In genomic region chr11:125111341-125112234, GRCh38 we compare ENCODE assay signal across 8 cellular contexts. TPM values are rescaled to one million over a fixed set of nuclear protein-coding genes. Genes with fewer than 3 reads are reported as not detected.
A peak's percentile ranks its signal among the peaks of the same experiment; 100 is the strongest.
DNase-seq lines count a peak whose midpoint lies in the region; ATAC-seq and TF ChIP-seq lines count a peak whose summit lies in the region.

Gene TMEM218, minus strand, starts transcription at chr11:125111626. Its CDS starts 9,385 bp downstream, at chr11:125102241.

- no peak for TF ChIP-seq CTCF in GM12864 (IDR thresholded peaks at IDR 0.05; ENCODE audit: low read depth, low read length, missing control alignments)
- TF ChIP-seq CTCF in osteocyte (IDR thresholded peaks at IDR 0.05) = no peak

- peak within 1 kb of the TSS; percentile 83 for H3K27ac ChIP-seq in thymus (ENCODE audit: low read depth)

- peak within 1 kb of the TSS; percentile 84 for H3K4me3 ChIP-seq in GM12864 (ENCODE audit: low read depth, low read length)
- H3K4me3 ChIP-seq in thymus (ENCODE audit: low read length) = peak within 1 kb of the TSS; percentile 60

- peaks cover 18% of the 10 kb centered on the region for H3K4me1 Mint-ChIP-seq in osteocyte (ENCODE audit: unreplicated experiment)

- H3K9me3 Mint-ChIP-seq in osteocyte (ENCODE audit: unreplicated experiment) = peaks cover 5% of the 10 kb centered on the region

- 8% methylated on average over 50 of the region's 50 CpGs for WGBS in thymus

- ATAC-seq in HG02759 (IDR thresholded peaks at IDR 0.05; ENCODE audit: unreplicated experiment) = peak; percentile 99

- no peaks in the 10 kb centered on the region for H3K36me3 Mint-ChIP-seq in osteocyte (ENCODE audit: unreplicated experiment)

- no peaks in the 10 kb centered on the region for H3K36me3 ChIP-seq in thymus (ENCODE audit: control insufficient read depth, insufficient read depth)

- H3K27me3 ChIP-seq in thymus (ENCODE audit: control insufficient read depth, insufficient read depth) = no peaks in the 10 kb centered on the region

- H3K27me3 Mint-ChIP-seq in osteocyte (ENCODE audit: unreplicated experiment) = peaks cover 4% of the 10 kb centered on the region

- DNase-seq in GM12864 (ENCODE audit: low read depth) (peak; percentile 98), NCI-H1417 (lab: John Stamatoyannopoulos, UW) (peak; percentile 96 to 100 (median 99)), SW 1271 (lab: John Stamatoyannopoulos, UW) (peak; percentile 93 to 99), head of caudate nucleus (peak; percentile 98 to 100 (median 100)), osteocyte (ENCODE audit: extremely low spot score, unreplicated experiment) (peak; percentile 99)
- peak; percentile 93 for DNase-seq in activated naive CD8-positive, alpha-beta T cell treated with anti-CD3 and anti-CD28 coated beads, Interleukin-2, amount 50 U/mL, for 16 hours (ENCODE audit: low read depth, low spot score)

- H3K4me1 ChIP-seq in thymus (ENCODE audit: control insufficient read depth, insufficient read depth, low read length) = peaks cover 5% of the 10 kb centered on the region

- peak within 1 kb of the TSS; percentile 98 for H3K4me3 Mint-ChIP-seq in osteocyte (ENCODE audit: unreplicated experiment)

- peak within 1 kb of the TSS; percentile 96 for H3K27ac Mint-ChIP-seq in osteocyte (ENCODE audit: unreplicated experiment)

- intact Hi-C loops in head of caudate nucleus (cut with DNase I) = loop anchor here (5.0 kb wide), 1 partner anchor 159 kb away; the partner anchor contains the start of gene CCDC15

- no peaks in the 10 kb centered on the region for H3K9me3 ChIP-seq in thymus (ENCODE audit: control insufficient read depth)

RNA-seq across cellular contexts. Expression of gene TMEM218, which starts in this region (rescaled TPM):
- total RNA-seq in osteocyte = 19.9 and 23.7 TPM in 2 replicates
- 32.2 TPM for polyA plus RNA-seq in thymus

Comparison
In these comparisons a context has a peak if more than half of its experiments do, and no peak if none do; other contexts are left out.
1. Peak in every context shown above with its lines: DNase-seq, ATAC-seq, H3K4me3 ChIP-seq and H3K27ac ChIP-seq.